Comparison of ENCODE assay signal across 1 cellular context in the genomic region with DNA sequence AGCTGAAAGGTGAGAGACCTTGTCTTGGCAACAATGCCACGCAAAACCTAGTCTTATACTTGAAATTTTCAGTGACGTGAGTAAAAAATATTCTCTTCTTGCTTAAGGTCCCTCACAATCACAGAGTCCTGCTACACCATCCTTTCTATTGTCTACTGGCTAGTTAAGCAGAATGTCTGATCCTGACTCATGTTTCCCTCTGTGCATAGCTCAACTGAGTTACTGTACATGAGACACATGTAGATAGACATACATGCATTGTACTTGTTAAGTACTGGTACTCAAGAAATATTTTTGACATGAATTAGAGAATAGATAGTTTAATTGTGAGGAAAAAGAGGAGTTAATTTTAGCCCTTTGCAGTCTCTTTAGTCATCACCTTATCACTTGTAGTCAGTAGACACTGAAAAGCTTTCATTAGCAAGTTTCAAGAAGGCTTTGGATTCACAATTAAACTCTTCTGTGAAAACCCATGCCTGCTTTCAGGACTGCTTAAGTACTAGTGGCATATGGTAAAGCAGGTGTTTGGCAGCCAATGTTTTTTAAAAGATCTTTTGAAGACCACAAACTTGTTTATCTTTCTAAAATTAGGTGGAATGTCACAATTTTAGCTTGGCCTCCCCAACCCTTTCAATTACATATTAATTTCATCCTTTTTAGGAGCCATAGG.
TF ChIP-seq lines count a peak whose summit lies in the region.

No MANE protein-coding gene starts in this region.

TF ChIP-seq in GM12878, 131 proteins besides CTCF, POLR2A, EP300 and RAD21 (continued from another document):
- TF ChIP-seq IRF5 (IDR thresholded peaks at IDR 0.05; ENCODE audit: borderline replicate concordance): no peak
- no peak for TF ChIP-seq TCF7 (IDR thresholded peaks at IDR 0.05; ENCODE audit: borderline replicate concordance)
- no peak for TF ChIP-seq ZBTB33 (IDR thresholded peaks at IDR 0.05)
TF ChIP-seq in GM12878: peak in this region for 1.
